Comparison of ENCODE assay signal across 21 cellular contexts in genomic region chr21:15135867-15136629, GRCh38.
"Had no signal": no experiment of that assay in that cellular context is flagged by ENCODE, and none has a peak within 500 bp of the region (broad histone marks: within the 10 kb centered on the region; RNA-seq: fewer than 3 reads in every experiment).

No MANE protein-coding gene starts in this region.

- DNase-seq: dorsolateral prefrontal cortex; effector CD4-positive, alpha-beta T cell; foreskin keratinocyte; glutamatergic neuron; hypothalamus; natural killer cell; spleen; stimulated activated CD4-positive, alpha-beta T cell treated with anti-CD3 and anti-CD28 coated beads, Interleukin-4, amount 100 ng/mL, for 4 hours; stimulated activated naive CD8-positive, alpha-beta T cell treated with anti-CD3 and anti-CD28 coated beads, Interleukin-15, Interleukin-2, amounts not matched to agents 100 U/mL and 50 U/mL, for 24 hours; substantia nigra; testis; tibial artery; upper lobe of left lung had no signal

- H3K79me2 ChIP-seq: parathyroid adenoma had no signal

- H3K36me3 ChIP-seq: esophagus muscularis mucosa, right atrium auricular region, spleen, tibial artery, upper lobe of left lung had no signal

- H3K9ac ChIP-seq: parathyroid adenoma had no signal

- H2AFZ ChIP-seq: parathyroid adenoma had no signal

- H3K27ac ChIP-seq: dorsolateral prefrontal cortex, epithelial cell of prostate, esophagus muscularis mucosa, foreskin keratinocyte, parathyroid adenoma, right atrium auricular region, skin epidermis, spleen, testis, tibial artery, upper lobe of left lung had no signal

- ATAC-seq: foreskin keratinocyte; left lobe of liver; natural killer cell; stimulated activated memory B cell treated with anti-CD40 and anti-IgM and Interleukin-4, amounts not matched to agents 10 μg/mL and 1 μg/mL and 100 μg/mL, for 72 hours; stimulated activated naive CD8-positive, alpha-beta T cell treated with anti-CD3 and anti-CD28 coated beads, Interleukin-15, Interleukin-2, amounts not matched to agents 100 U/mL and 50 U/mL, for 24 hours had no signal

- H3K27me3 ChIP-seq: esophagus muscularis mucosa, foreskin keratinocyte, right atrium auricular region, testis, tibial artery, upper lobe of left lung had no signal

- H3K9me3 ChIP-seq: esophagus muscularis mucosa, right atrium auricular region, spleen, testis, tibial artery, upper lobe of left lung had no signal

- H3K4me3 ChIP-seq: dorsolateral prefrontal cortex, esophagus muscularis mucosa, lung, right atrium auricular region, skin epidermis, spleen, testis, tibial artery, upper lobe of left lung had no signal

- H3K4me1 ChIP-seq: parathyroid adenoma, right atrium auricular region had no signal
